Comparison of ENCODE assay signal across 17 cellular contexts in genomic region chr12:71556471-71556870, GRCh38.
DNase-seq lines count a peak whose midpoint lies in the region; ATAC-seq, FAIRE-seq and TF ChIP-seq lines count a peak whose summit lies in the region.
"Had no signal": no experiment of that assay in that cellular context is flagged by ENCODE, and none has a peak within 500 bp of the region (broad histone marks: within the 10 kb centered on the region; RNA-seq: fewer than 3 reads in every experiment).

No MANE protein-coding gene starts in this region.

- DNase-seq in HFFc6 (no peak), SK-N-SH (no peak), keratinocyte (ENCODE audit: low read depth, low spot score) (no peak), smooth muscle cell (lab: John Stamatoyannopoulos, UW; ENCODE audit: unreplicated experiment) (no peak), hepatic stellate cell (ENCODE audit: low spot score) (no peak), DMS114 treated with DMSO at 0.1 percent for 48 hours (lab: John Stamatoyannopoulos, UW; ENCODE audit: unreplicated experiment) (no peak)
- DNase-seq: CD4-positive, CD25-positive, alpha-beta regulatory T cell; COR-L47; DMS 273 treated with DMSO at 0.1 percent for 48 hours; GF-D8; NCI-H1417; NCI-H187; NCI-H524 treated with DMSO at 0.1 percent for 48 hours; SHP77 treated with DMSO at 0.1 percent for 48 hours; T-helper 17 cell had no signal

- TF ChIP-seq EP300 in SK-N-SH (IDR thresholded peaks at IDR 0.05; ENCODE audit: borderline replicate concordance in 1 of 2, low read depth in 1 of 2, low read length in 1 of 2) = no peak

- POLR2A ChIA-PET in SK-N-SH (lab: Yijun Ruan, JAX) = no interaction called here

- peaks cover 37% of the 10 kb centered on the region for H3K4me1 Mint-ChIP-seq in HFFc6 (ENCODE audit: low read depth)
- H3K4me1 Mint-ChIP-seq: B cell; CD4-positive, CD25-positive, alpha-beta regulatory T cell; T-helper 17 cell had no signal

- no peaks in the 10 kb centered on the region for H4K20me1 ChIP-seq in SK-N-SH (ENCODE audit: insufficient read depth)
- H4K20me1 ChIP-seq in keratinocyte (ENCODE audit: control insufficient read depth, extremely low read depth, insufficient read depth, low read length) = no peaks in the 10 kb centered on the region
- H4K20me1 ChIP-seq in smooth muscle cell (ENCODE audit: low read depth) = no peaks in the 10 kb centered on the region

- dilution Hi-C loops in keratinocyte (cut with MboI; ENCODE audit: extremely low pct_ligation_motif_present, low sequenced_read_pairs) = no loop called here

- peaks cover 31% of the 10 kb centered on the region for H3F3A ChIP-seq in SK-N-SH (replicated peaks; ENCODE audit: insufficient read depth)
- peaks cover 27% of the 10 kb centered on the region for H3F3A ChIP-seq in smooth muscle cell (ENCODE audit: low read depth)

- H3K36me3 ChIP-seq in SK-N-SH (replicated peaks in 1 of 2; ENCODE audit: control insufficient read depth in 1 of 2, insufficient read depth in 2 of 2, low read length in 1 of 2) (no peaks in the 10 kb centered on the region), keratinocyte (ENCODE audit: control insufficient read depth in 2 of 2, extremely low read depth in 1 of 2, insufficient read depth in 2 of 2, low read length in 2 of 2) (no peaks in the 10 kb centered on the region), smooth muscle cell (ENCODE audit: low read depth) (no peaks in the 10 kb centered on the region)

- H3K36me3 Mint-ChIP-seq in HFFc6 (ENCODE audit: low read depth) = no peaks in the 10 kb centered on the region
- H3K36me3 Mint-ChIP-seq: CD4-positive, CD25-positive, alpha-beta regulatory T cell had no signal

- H2AFZ ChIP-seq in SK-N-SH (ENCODE audit: low read depth) = no peak overlapping the region
- H2AFZ ChIP-seq in keratinocyte (ENCODE audit: control insufficient read depth, low read length) = no peak overlapping the region
- no peak overlapping the region for H2AFZ ChIP-seq in smooth muscle cell (ENCODE audit: low read depth)

- peak overlapping the region; percentile 60 for H3K27ac Mint-ChIP-seq in HFFc6
- H3K27ac Mint-ChIP-seq: B cell; CD4-positive, CD25-positive, alpha-beta regulatory T cell; T-helper 17 cell had no signal

- no peak overlapping the region for H3K4me3 ChIP-seq in SK-N-SH (ENCODE audit: low read depth in 2 of 2, low read length in 1 of 2)
- no peak overlapping the region for H3K4me3 ChIP-seq in keratinocyte (ENCODE audit: control insufficient read depth in 2 of 3, extremely low read depth in 1 of 3, insufficient read depth in 2 of 3, low read depth in 1 of 3, low read length in 3 of 3)
- no peak overlapping the region for H3K4me3 ChIP-seq in smooth muscle cell

- no peaks in the 10 kb centered on the region for H3K27me3 Mint-ChIP-seq in HFFc6 (ENCODE audit: insufficient read depth)
- H3K27me3 Mint-ChIP-seq: CD4-positive, CD25-positive, alpha-beta regulatory T cell had no signal

- TF ChIP-seq CTCF in HFFc6 (IDR thresholded peaks at IDR 0.05) (no peak), SK-N-SH (IDR thresholded peaks at IDR 0.05) (no peak), keratinocyte (optimal IDR thresholded peaks at IDR 0.05 in 1 of 3, IDR thresholded peaks at IDR 0.05 in 1 of 3, conservative IDR thresholded peaks at IDR 0.05 in 1 of 3; ENCODE audit: extremely low read depth in 1 of 3, insufficient read depth in 2 of 3, low read length in 3 of 3) (no peak), smooth muscle cell (IDR thresholded peaks at IDR 0.05; ENCODE audit: borderline replicate concordance, insufficient read depth, poor library complexity, severe bottlenecking) (no peak)

- H3K9ac ChIP-seq in SK-N-SH (no peak overlapping the region), keratinocyte (ENCODE audit: control insufficient read depth, extremely low read depth, insufficient read depth, low read length) (no peak overlapping the region), smooth muscle cell (ENCODE audit: low read depth) (peak overlapping the region; percentile 20)

- H3K4me2 ChIP-seq in SK-N-SH = no peak overlapping the region
- H3K4me2 ChIP-seq in keratinocyte (ENCODE audit: control insufficient read depth, extremely low read depth, insufficient read depth, low read depth, low read length) = no peak overlapping the region
- H3K4me2 ChIP-seq in smooth muscle cell = peak overlapping the region; percentile 4

- H3K9me2 ChIP-seq in SK-N-SH = no peaks in the 10 kb centered on the region

- H3K27ac ChIP-seq in SK-N-SH (ENCODE audit: low read depth in 2 of 2, low read length in 1 of 2) (peak overlapping the region; percentile 70 to 77), keratinocyte (ENCODE audit: control insufficient read depth, insufficient read depth, low read length) (no peak overlapping the region), smooth muscle cell (ENCODE audit: low read depth) (peak overlapping the region; percentile 74)

- ATAC-seq in GM19467 (IDR thresholded peaks at IDR 0.05; ENCODE audit: unreplicated experiment) = no peak
- ATAC-seq: T-helper 17 cell had no signal

- H3K9me1 ChIP-seq in keratinocyte (ENCODE audit: control insufficient read depth, extremely low read depth, insufficient read depth, low read length) = no peaks in the 10 kb centered on the region

- H3K4me3 Mint-ChIP-seq in HFFc6 = no peak overlapping the region
- H3K4me3 Mint-ChIP-seq: B cell; CD4-positive, CD25-positive, alpha-beta regulatory T cell; T-helper 17 cell had no signal

- H3K4me1 ChIP-seq in SK-N-SH (ENCODE audit: control insufficient read depth in 1 of 2, insufficient read depth in 2 of 2, low read depth in 1 of 2, low read length in 1 of 2) = peaks cover 20 to 28% of the 10 kb centered on the region in 2 experiments
- H3K4me1 ChIP-seq in keratinocyte (ENCODE audit: control insufficient read depth, extremely low read depth, insufficient read depth, low read length) = peaks cover 9% of the 10 kb centered on the region
- H3K4me1 ChIP-seq in smooth muscle cell (ENCODE audit: low read depth) = peaks cover 3% of the 10 kb centered on the region

- H3K27me3 ChIP-seq in SK-N-SH (ENCODE audit: insufficient read depth) (no peaks in the 10 kb centered on the region), keratinocyte (ENCODE audit: control insufficient read depth, extremely low read depth, insufficient read depth, low read length) (no peaks in the 10 kb centered on the region), smooth muscle cell (ENCODE audit: low read depth) (no peaks in the 10 kb centered on the region)

- no peak for TF ChIP-seq RAD21 in SK-N-SH (IDR thresholded peaks at IDR 0.05; ENCODE audit: low read length)

- no peaks in the 10 kb centered on the region for H3K9me3 Mint-ChIP-seq in HFFc6

- H3K9me3 ChIP-seq in SK-N-SH (no peaks in the 10 kb centered on the region), keratinocyte (ENCODE audit: control insufficient read depth, low read depth, low read length) (no peaks in the 10 kb centered on the region), smooth muscle cell (replicated peaks; ENCODE audit: low read depth) (no peaks in the 10 kb centered on the region)

- H3K79me2 ChIP-seq in SK-N-SH (ENCODE audit: insufficient read depth) (no peaks in the 10 kb centered on the region), keratinocyte (ENCODE audit: control insufficient read depth, insufficient read depth, low read length) (no peaks in the 10 kb centered on the region), smooth muscle cell (ENCODE audit: low read depth) (no peaks in the 10 kb centered on the region)

- peak; percentile 9 for FAIRE-seq in keratinocyte (lab: Jason Lieb, UNC)

- CTCF ChIA-PET in SK-N-SH (lab: Yijun Ruan, JAX) = interaction anchor here (1.0 to 1.6 kb wide), 3 partner anchors 80 to 190 kb away, joined by 4 read pairs; no protein-coding TSS in a partner anchor

TF ChIP-seq in SK-N-SH, 30 proteins besides CTCF, POLR2A, EP300 and RAD21 (continues in another document):
- TF ChIP-seq USF1 (IDR thresholded peaks at IDR 0.05; ENCODE audit: borderline replicate concordance, low read depth) = no peak
- TF ChIP-seq NFIC (IDR thresholded peaks at IDR 0.05; ENCODE audit: borderline replicate concordance) = no peak
- no peak for TF ChIP-seq YY1 (IDR thresholded peaks at IDR 0.05; ENCODE audit: low read depth)
- TF ChIP-seq MEF2A (IDR thresholded peaks at IDR 0.05; ENCODE audit: borderline replicate concordance, low read depth) = no peak
- TF ChIP-seq IRF3 (IDR thresholded peaks at IDR 0.05; ENCODE audit: low read depth, low read length) = no peak
- no peak for TF ChIP-seq NRF1 (IDR thresholded peaks at IDR 0.05; ENCODE audit: low read depth, low read length)
- TF ChIP-seq ZBTB33 (IDR thresholded peaks at IDR 0.05; ENCODE audit: borderline replicate concordance, low read depth) = no peak
- TF ChIP-seq TCF12 (IDR thresholded peaks at IDR 0.05) = no peak
